Comparison of ENCODE assay signal across 11 cellular contexts in the genomic region with DNA sequence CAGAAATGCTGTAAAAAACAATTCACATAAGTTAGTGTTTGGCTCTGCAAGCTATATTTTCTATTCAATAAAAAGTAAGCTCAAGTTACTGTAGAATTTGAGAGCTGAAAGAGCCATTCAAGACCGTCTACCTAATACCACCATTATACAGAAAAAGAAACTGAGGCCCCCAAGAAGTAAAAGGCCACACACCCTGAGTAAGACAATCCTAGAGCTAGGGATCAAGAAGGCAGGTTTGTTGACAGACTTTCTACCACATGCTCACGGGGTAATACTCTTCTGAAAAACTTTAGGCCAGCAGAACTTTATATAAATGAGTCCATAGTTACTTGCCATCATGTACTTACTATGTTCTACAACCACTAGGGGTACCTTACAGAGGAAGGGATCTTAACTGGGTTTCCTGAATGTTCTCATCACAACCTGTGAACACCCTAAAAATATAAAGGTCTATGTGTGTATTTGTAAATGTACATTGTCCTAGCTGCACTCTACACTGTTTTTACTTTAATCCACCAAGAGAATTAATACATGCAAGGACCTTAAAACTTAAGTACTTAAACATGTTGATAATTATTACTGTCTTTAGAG. TPM values are rescaled to one million over a fixed set of nuclear protein-coding genes. Genes with fewer than 3 reads are reported as not detected.
A peak's percentile ranks its signal among the peaks of the same experiment; 100 is the strongest.
DNase-seq lines count a peak whose midpoint lies in the region; ATAC-seq, FAIRE-seq and TF ChIP-seq lines count a peak whose summit lies in the region.
"Had no signal": no experiment of that assay in that cellular context is flagged by ENCODE, and none has a peak within 500 bp of the region (broad histone marks: within the 10 kb centered on the region; RNA-seq: fewer than 3 reads in every experiment).

No MANE protein-coding gene starts in this region.

- no peaks in the 10 kb centered on the region for H3K9me3 Mint-ChIP-seq in activated CD4-positive, alpha-beta T cell treated with anti-CD3 and anti-CD28 coated beads, Interleukin-2, amount 10 ng/mL, durations not matched to agents 7 days and 5 days
- no peaks in the 10 kb centered on the region for H3K9me3 Mint-ChIP-seq in activated T-helper 2 cell treated with anti-CD3 and anti-CD28 coated beads, Interferon-gamma antibody, Interleukin-2, Interleukin-4, amounts not matched to agents 10 μg/mL and 5 μg/mL and 100 μg/mL, durations not matched to agents 14 hours and 24 hours and 36 hours
- no peaks in the 10 kb centered on the region for H3K9me3 Mint-ChIP-seq in neural progenitor cell

- H3K9me3 ChIP-seq in neural progenitor cell (ENCODE audit: low read depth) (no peaks in the 10 kb centered on the region), heart right ventricle (no peaks in the 10 kb centered on the region), small intestine (ENCODE audit: control insufficient read depth, low read depth) (no peaks in the 10 kb centered on the region)

- H3K4me1 Mint-ChIP-seq in activated CD4-positive, alpha-beta T cell treated with anti-CD3 and anti-CD28 coated beads, Interleukin-2, amount 10 ng/mL, durations not matched to agents 7 days and 5 days, result peaks cover 54% of the 10 kb centered on the region
- peaks cover 43% of the 10 kb centered on the region for H3K4me1 Mint-ChIP-seq in activated T-helper 2 cell treated with anti-CD3 and anti-CD28 coated beads, Interferon-gamma antibody, Interleukin-2, Interleukin-4, amounts not matched to agents 10 μg/mL and 5 μg/mL and 100 μg/mL, durations not matched to agents 14 hours and 24 hours and 36 hours (ENCODE audit: low read depth)
- peaks cover 23% of the 10 kb centered on the region for H3K4me1 Mint-ChIP-seq in neural progenitor cell

- peak overlapping the region; percentile 33 for H3K27ac Mint-ChIP-seq in activated CD4-positive, alpha-beta T cell treated with anti-CD3 and anti-CD28 coated beads, Interleukin-2, amount 10 ng/mL, durations not matched to agents 7 days and 5 days
- H3K27ac Mint-ChIP-seq in activated T-helper 2 cell treated with anti-CD3 and anti-CD28 coated beads, Interferon-gamma antibody, Interleukin-2, Interleukin-4, amounts not matched to agents 10 μg/mL and 5 μg/mL and 100 μg/mL, durations not matched to agents 14 hours and 24 hours and 36 hours, result peak overlapping the region; percentile 34
- no peak overlapping the region for H3K27ac Mint-ChIP-seq in neural progenitor cell

- H3K4me1 ChIP-seq in neural progenitor cell (peaks cover 7% of the 10 kb centered on the region), heart right ventricle (peaks cover 0 to 29% (median 22%) of the 10 kb centered on the region in 9 donors), small intestine (ENCODE audit: control insufficient read depth in 2 of 2, insufficient read depth in 1 of 2, low read depth in 1 of 2, low read length in 1 of 2) (no peaks in the 10 kb centered on the region)

- H3K36me3 ChIP-seq in neural progenitor cell (no peaks in the 10 kb centered on the region), heart right ventricle (peaks cover 0 to 48% (median 0%) of the 10 kb centered on the region in 9 donors), small intestine (ENCODE audit: control insufficient read depth in 2 of 2, insufficient read depth in 2 of 2, low read length in 2 of 2) (no peaks in the 10 kb centered on the region)

- DNase-seq in activated CD4-positive, alpha-beta T cell treated with anti-CD3 and anti-CD28 coated beads, Interleukin-2, amount 10 ng/mL, durations not matched to agents 7 days and 5 days, result no peak
- no peak for DNase-seq in activated CD4-positive, alpha-beta T cell treated with anti-CD3 and anti-CD28 coated beads for 48 hours
- DNase-seq in Kasumi-1 (lab: John Stamatoyannopoulos, UW) (peak; percentile 37 to 48), neural progenitor cell (ENCODE audit: low spot score) (no peak), heart right ventricle (no peak), UCSD-AML1 (lab: John Stamatoyannopoulos, UW; ENCODE audit: unreplicated experiment) (no peak), small intestine (no peak)
- DNase-seq in activated T-helper 2 cell treated with anti-CD3 and anti-CD28 coated beads, Interferon-gamma antibody, Interleukin-2, Interleukin-4, amounts not matched to agents 10 μg/mL and 5 μg/mL and 100 μg/mL, durations not matched to agents 14 hours and 24 hours and 36 hours (ENCODE audit: low spot score), result no peak
- DNase-seq: activated CD8-positive, alpha-beta memory T cell treated with anti-CD3 and anti-CD28 coated beads for 24 hours; C1 segment of cervical spinal cord had no signal

- POLR2A ChIA-PET in activated CD4-positive, alpha-beta T cell treated with anti-CD3 and anti-CD28 coated beads, Interleukin-2, amount 10 ng/mL, durations not matched to agents 7 days and 5 days (lab: Charles Lee), result no interaction called here

- FAIRE-seq in small intestine (lab: Jason Lieb, UNC), result no peak

- H3K4me3 Mint-ChIP-seq in activated CD4-positive, alpha-beta T cell treated with anti-CD3 and anti-CD28 coated beads, Interleukin-2, amount 10 ng/mL, durations not matched to agents 7 days and 5 days, result peak overlapping the region; percentile 38
- H3K4me3 Mint-ChIP-seq in activated T-helper 2 cell treated with anti-CD3 and anti-CD28 coated beads, Interferon-gamma antibody, Interleukin-2, Interleukin-4, amounts not matched to agents 10 μg/mL and 5 μg/mL and 100 μg/mL, durations not matched to agents 14 hours and 24 hours and 36 hours (ENCODE audit: low read depth), result peak overlapping the region; percentile 38
- no peak overlapping the region for H3K4me3 Mint-ChIP-seq in neural progenitor cell

- H3K27me3 ChIP-seq in neural progenitor cell, result no peaks in the 10 kb centered on the region
- no peaks in the 10 kb centered on the region for H3K27me3 ChIP-seq in heart right ventricle
- H3K27me3 ChIP-seq in small intestine (ENCODE audit: control insufficient read depth in 2 of 2, insufficient read depth in 2 of 2, low read length in 2 of 2), result no peaks in the 10 kb centered on the region

- H2AFZ ChIP-seq in neural progenitor cell (replicated peaks), result no peak overlapping the region

- H3K27me3 Mint-ChIP-seq in activated CD4-positive, alpha-beta T cell treated with anti-CD3 and anti-CD28 coated beads, Interleukin-2, amount 10 ng/mL, durations not matched to agents 7 days and 5 days, result no peaks in the 10 kb centered on the region
- H3K27me3 Mint-ChIP-seq in activated T-helper 2 cell treated with anti-CD3 and anti-CD28 coated beads, Interferon-gamma antibody, Interleukin-2, Interleukin-4, amounts not matched to agents 10 μg/mL and 5 μg/mL and 100 μg/mL, durations not matched to agents 14 hours and 24 hours and 36 hours (ENCODE audit: low read depth), result no peaks in the 10 kb centered on the region
- peaks cover 3% of the 10 kb centered on the region for H3K27me3 Mint-ChIP-seq in neural progenitor cell (ENCODE audit: insufficient read depth, low read depth)

- peaks cover 26% of the 10 kb centered on the region for H3K79me2 ChIP-seq in neural progenitor cell (ENCODE audit: low read depth)

- peaks cover 41% of the 10 kb centered on the region for H3K36me3 Mint-ChIP-seq in activated CD4-positive, alpha-beta T cell treated with anti-CD3 and anti-CD28 coated beads, Interleukin-2, amount 10 ng/mL, durations not matched to agents 7 days and 5 days (ENCODE audit: low read depth)
- H3K36me3 Mint-ChIP-seq in activated T-helper 2 cell treated with anti-CD3 and anti-CD28 coated beads, Interferon-gamma antibody, Interleukin-2, Interleukin-4, amounts not matched to agents 10 μg/mL and 5 μg/mL and 100 μg/mL, durations not matched to agents 14 hours and 24 hours and 36 hours (ENCODE audit: low read depth), result peaks cover 48% of the 10 kb centered on the region
- H3K36me3 Mint-ChIP-seq in neural progenitor cell, result peaks cover 27% of the 10 kb centered on the region

- 98% methylated on average over 2 of the region's 2 CpGs for WGBS in heart right ventricle, 2 donors
- 90 to 95% (median 90%) methylated on average over 2 of the region's 2 CpGs for WGBS in small intestine, 3 donors

- H3K9ac ChIP-seq in neural progenitor cell, result no peak overlapping the region

- intact Hi-C loops in activated T-helper 2 cell treated with anti-CD3 and anti-CD28 coated beads, Interferon-gamma antibody, Interleukin-2, Interleukin-4, amounts not matched to agents 10 μg/mL and 5 μg/mL and 100 μg/mL, durations not matched to agents 14 hours and 24 hours and 36 hours (cut with micrococcal nuclease), result loop anchor here (5.0 to 10.0 kb wide), 4 partner anchors 176 to 1813 kb away; partner anchors contain the start of genes DYRK1A and LCA5L
- intact Hi-C loops in heart right ventricle (cut with DNase I), result loop anchor here in 2 of 10 donors (10.0 kb wide), 1 partner anchor 204 kb away; a partner anchor contains a TSS

- no peak overlapping the region for H3K27ac ChIP-seq in neural progenitor cell
- H3K27ac ChIP-seq in heart right ventricle, result no peak overlapping the region
- no peak overlapping the region for H3K27ac ChIP-seq in small intestine (ENCODE audit: low read depth in 1 of 2, low read length in 1 of 2)
- H3K27ac ChIP-seq: coronary artery had no signal

- H3K4me3 ChIP-seq in neural progenitor cell, result no peak overlapping the region
- no peak overlapping the region for H3K4me3 ChIP-seq in heart right ventricle
- no peak overlapping the region for H3K4me3 ChIP-seq in small intestine (ENCODE audit: low read depth in 1 of 2, low read length in 2 of 2)
- H3K4me3 ChIP-seq: coronary artery had no signal

- peaks cover 6% of the 10 kb centered on the region for H4K20me1 ChIP-seq in neural progenitor cell (ENCODE audit: low read depth)

- CTCF ChIA-PET in activated CD4-positive, alpha-beta T cell treated with anti-CD3 and anti-CD28 coated beads, Interleukin-2, amount 10 ng/mL, durations not matched to agents 7 days and 5 days (lab: Charles Lee), result no interaction called here

- H3F3A ChIP-seq in neural progenitor cell (ENCODE audit: low read depth), result peaks cover 19% of the 10 kb centered on the region

- H3K4me2 ChIP-seq in neural progenitor cell, result no peak overlapping the region

- peak; percentile 26 for TF ChIP-seq CTCF in neural progenitor cell (IDR thresholded peaks at IDR 0.05)
- TF ChIP-seq CTCF in heart right ventricle (IDR thresholded peaks at IDR 0.05), result peak in 2 of 9 donors; percentile 12 to 27

- no peak for ATAC-seq in heart right ventricle

RNA-seq across cellular contexts. Expression of gene PSMG1, which starts 2.7 kb away (rescaled TPM):
- 10 to 100 TPM; 66.8 to 84.3 TPM for total RNA-seq in activated CD4-positive, alpha-beta T cell treated with anti-CD3 and anti-CD28 coated beads, Interleukin-2, amount 10 ng/mL, durations not matched to agents 7 days and 5 days
- total RNA-seq in activated T-helper 2 cell treated with anti-CD3 and anti-CD28 coated beads, Interferon-gamma antibody, Interleukin-2, Interleukin-4, amounts not matched to agents 10 μg/mL and 5 μg/mL and 100 μg/mL, durations not matched to agents 14 hours and 24 hours and 36 hours, result 79.7 and 85.2 TPM in 2 replicates
- total RNA-seq in neural progenitor cell (ENCODE audit: low replicate concordance), result 37.5 and 42.9 TPM in 2 replicates
- 10 to 100 TPM; 14.8 to 29.3 (median 23.0) TPM for total RNA-seq in heart right ventricle
- 10 to 100 TPM; 29.0 to 29.4 TPM for polyA plus RNA-seq in heart right ventricle
- 10 to 100 TPM; 27.3 to 62.8 (median 34.6) TPM for polyA plus RNA-seq in small intestine

Comparison
In these comparisons a context has a peak if more than half of its experiments do, and no peak if none do; other contexts are left out.
1. DNase-seq: peak in Kasumi-1 (2 of 2); none in activated CD4-positive, alpha-beta T cell treated with anti-CD3 and anti-CD28 coated beads, Interleukin-2, amount 10 ng/mL, durations not matched to agents 7 days and 5 days (single experiment), activated CD4-positive, alpha-beta T cell treated with anti-CD3 and anti-CD28 coated beads for 48 hours (single experiment), activated T-helper 2 cell treated with anti-CD3 and anti-CD28 coated beads, Interferon-gamma antibody, Interleukin-2, Interleukin-4, amounts not matched to agents 10 μg/mL and 5 μg/mL and 100 μg/mL, durations not matched to agents 14 hours and 24 hours and 36 hours (single experiment), neural progenitor cell (single experiment), heart right ventricle (0 of 2), UCSD-AML1 (single experiment) and small intestine (single experiment).